In genomic region chr7:44671069-44671468, GRCh38 we compare ENCODE assay signal across 13 cellular contexts.
"Had no signal": no experiment of that assay in that cellular context is flagged by ENCODE, and none has a peak within 500 bp of the region (broad histone marks: within the 10 kb centered on the region; RNA-seq: fewer than 3 reads in every experiment).

No MANE protein-coding gene starts in this region.

- H3K4me3 Mint-ChIP-seq: activated CD4-positive, alpha-beta T cell treated with anti-CD3 and anti-CD28 coated beads, Interleukin-2, amount 10 ng/mL, durations not matched to agents 24 days and 14 days; immature natural killer cell had no signal

- H3K27me3 Mint-ChIP-seq: activated CD4-positive, alpha-beta T cell treated with anti-CD3 and anti-CD28 coated beads, Interleukin-2, amount 10 ng/mL, durations not matched to agents 24 days and 14 days had no signal

- H3K27ac ChIP-seq: coronary artery, foreskin keratinocyte, lower lobe of right lung, sigmoid colon, thoracic aorta, upper lobe of right lung had no signal

- H3K4me1 ChIP-seq: foreskin keratinocyte, lower lobe of right lung, upper lobe of right lung had no signal

- H3K27ac Mint-ChIP-seq: activated CD4-positive, alpha-beta T cell treated with anti-CD3 and anti-CD28 coated beads, Interleukin-2, amount 10 ng/mL, durations not matched to agents 24 days and 14 days had no signal

- H3K27me3 ChIP-seq: foreskin keratinocyte, sigmoid colon, upper lobe of right lung had no signal

- ATAC-seq: activated naive CD4-positive, alpha-beta T cell treated with anti-CD3 and anti-CD28 coated beads, Interleukin-2, amount 50 U/mL, for 72 hours; foreskin keratinocyte; lower lobe of right lung; upper lobe of right lung had no signal

- DNase-seq: activated CD4-positive, alpha-beta T cell treated with anti-CD3 and anti-CD28 coated beads, Interleukin-2, amount 10 ng/mL, durations not matched to agents 24 days and 14 days; activated CD4-positive, CD25-positive, alpha-beta regulatory T cell; activated effector memory CD4-positive, alpha-beta T cell treated with Interleukin-2 at 50 U/mL for 16 hours; amniotic stem cell; foreskin keratinocyte; immature natural killer cell; lower lobe of right lung; sigmoid colon; stimulated activated CD4-positive, alpha-beta T cell treated with anti-CD3 and anti-CD28 coated beads, Interleukin-1b, Interleukin-23, amount 100 ng/mL, for 48 hours; upper lobe of right lung had no signal

- H3K4me1 Mint-ChIP-seq: immature natural killer cell had no signal

- H3K4me3 ChIP-seq: coronary artery, lower lobe of right lung, sigmoid colon, thoracic aorta, upper lobe of right lung had no signal

- H3K36me3 Mint-ChIP-seq: activated naive CD4-positive, alpha-beta T cell treated with anti-CD3 and anti-CD28 coated beads, Interleukin-2, amount 50 U/mL, for 72 hours had no signal

- H3K9me3 ChIP-seq: lower lobe of right lung, sigmoid colon, thoracic aorta, upper lobe of right lung had no signal

- H3K9me3 Mint-ChIP-seq: activated CD4-positive, alpha-beta T cell treated with anti-CD3 and anti-CD28 coated beads, Interleukin-2, amount 10 ng/mL, durations not matched to agents 24 days and 14 days; activated naive CD4-positive, alpha-beta T cell treated with anti-CD3 and anti-CD28 coated beads, Interleukin-2, amount 50 U/mL, for 72 hours; immature natural killer cell had no signal
